Comparison of ENCODE assay signal across 9 cellular contexts in the genomic region with DNA sequence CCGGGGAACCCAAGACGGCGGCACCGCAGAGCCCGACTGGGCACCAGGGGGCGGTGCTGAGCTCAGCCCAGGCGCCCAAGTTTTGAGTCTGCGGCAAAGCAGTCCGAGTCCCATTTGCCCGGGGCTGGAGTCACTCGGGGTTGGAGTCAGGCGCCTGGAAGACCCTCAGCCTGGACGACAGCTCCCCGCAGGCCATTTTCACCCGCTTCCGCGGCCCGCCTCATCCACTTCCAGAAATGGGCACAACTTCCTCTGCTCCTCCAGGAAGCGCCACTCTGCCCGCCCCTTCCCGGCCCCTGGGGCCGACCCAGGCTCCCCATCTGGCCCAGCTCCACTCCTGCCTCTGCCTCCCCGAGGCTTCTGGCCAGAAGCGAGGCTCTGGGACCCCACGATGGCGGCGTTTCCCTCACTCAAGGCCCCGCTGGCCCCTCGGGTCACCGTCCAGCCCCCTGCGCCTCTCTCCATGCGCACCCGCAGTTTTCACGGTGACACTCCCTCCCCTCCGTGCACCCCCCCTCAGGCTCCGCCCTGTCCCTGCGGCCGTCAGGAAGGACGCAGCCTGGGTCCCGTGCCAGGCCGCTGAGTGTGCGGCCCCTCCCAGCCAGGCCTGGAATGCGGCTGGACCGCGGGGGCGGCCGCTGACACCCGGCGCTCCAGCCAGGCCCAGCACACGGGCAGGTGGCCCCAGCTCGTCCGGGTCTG. TPM values are rescaled to one million over a fixed set of nuclear protein-coding genes. Genes with fewer than 3 reads are reported as not detected.
A peak's percentile ranks its signal among the peaks of the same experiment; 100 is the strongest.
DNase-seq lines count a peak whose midpoint lies in the region; ATAC-seq and TF ChIP-seq lines count a peak whose summit lies in the region.
"Had no signal": no experiment of that assay in that cellular context is flagged by ENCODE, and none has a peak within 500 bp of the region (broad histone marks: within the 10 kb centered on the region; RNA-seq: fewer than 3 reads in every experiment).

No MANE protein-coding gene starts in this region.

- no peaks in the 10 kb centered on the region for H3K27me3 Mint-ChIP-seq in IgD-negative memory B cell
- no peaks in the 10 kb centered on the region for H3K27me3 Mint-ChIP-seq in activated T-helper 2 cell treated with anti-CD3 and anti-CD28 coated beads, Interferon-gamma antibody, Interleukin-2, Interleukin-4, amounts not matched to agents 10 μg/mL and 5 μg/mL and 100 μg/mL, durations not matched to agents 14 hours and 24 hours and 36 hours (ENCODE audit: low read depth)
- H3K27me3 Mint-ChIP-seq in naive thymus-derived CD4-positive, alpha-beta T cell = peaks cover 0 to 2% (median 0%) of the 10 kb centered on the region in 5 donors

- CTCF ChIA-PET in naive thymus-derived CD4-positive, alpha-beta T cell (lab: Charles Lee) = interaction anchor here (0.6 to 3.3 kb wide), 12 partner anchors 8 to 892 kb away, joined by 3 to 33 read pairs (median 4); a partner anchor contains a TSS

- ATAC-seq in GM19025 (IDR thresholded peaks at IDR 0.05; ENCODE audit: low read depth, unreplicated experiment) = peak; percentile 37
- ATAC-seq in naive thymus-derived CD4-positive, alpha-beta T cell = peak; percentile 66

- POLR2A ChIA-PET in naive thymus-derived CD4-positive, alpha-beta T cell (lab: Charles Lee) = interaction anchor here (0.5 to 7.3 kb wide), 18 partner anchors 9 to 190 kb away, joined by 3 to 60 read pairs (median 4); a partner anchor contains a TSS

- peaks cover 12 to 20% (median 17%) of the 10 kb centered on the region in 3 donors for H3K4me1 Mint-ChIP-seq in IgD-negative memory B cell
- H3K4me1 Mint-ChIP-seq in activated T-helper 2 cell treated with anti-CD3 and anti-CD28 coated beads, Interferon-gamma antibody, Interleukin-2, Interleukin-4, amounts not matched to agents 10 μg/mL and 5 μg/mL and 100 μg/mL, durations not matched to agents 14 hours and 24 hours and 36 hours (ENCODE audit: low read depth) = peaks cover 23% of the 10 kb centered on the region
- peaks cover 12 to 54% (median 40%) of the 10 kb centered on the region in 7 donors for H3K4me1 Mint-ChIP-seq in naive thymus-derived CD4-positive, alpha-beta T cell

- intact Hi-C loops in activated T-helper 2 cell treated with anti-CD3 and anti-CD28 coated beads, Interferon-gamma antibody, Interleukin-2, Interleukin-4, amounts not matched to agents 10 μg/mL and 5 μg/mL and 100 μg/mL, durations not matched to agents 14 hours and 24 hours and 36 hours (cut with micrococcal nuclease) = loop anchor here (1.0 kb wide), 1 partner anchor 45 kb away; no protein-coding TSS in a partner anchor
- intact Hi-C loops in naive thymus-derived CD4-positive, alpha-beta T cell (cut with micrococcal nuclease) = loop anchor here (1.0 to 10.0 kb wide), 9 partner anchors 12 to 1076 kb away; a partner anchor contains a TSS

- DNase-seq in AML-193 (lab: John Stamatoyannopoulos, UW) = peak; percentile 67 to 72
- DNase-seq in Peyer's patch = peak; percentile 83 to 98 (median 95)
- peak; percentile 70 for DNase-seq in activated T-helper 2 cell treated with anti-CD3 and anti-CD28 coated beads, Interferon-gamma antibody, Interleukin-2, Interleukin-4, amounts not matched to agents 10 μg/mL and 5 μg/mL and 100 μg/mL, durations not matched to agents 14 hours and 24 hours and 36 hours (ENCODE audit: low spot score)
- DNase-seq in fibroblast of lung (ENCODE audit: low read depth in 2 of 2) = peak; percentile 92
- peak; percentile 58 to 81 (median 67) for DNase-seq in naive thymus-derived CD4-positive, alpha-beta T cell
- DNase-seq in stimulated activated naive CD4-positive, alpha-beta T cell treated with Interleukin-2 at 50 U/mL for 16 hours (lab: John Stamatoyannopoulos, UW) = peak; percentile 72

- H3K27ac ChIP-seq in Peyer's patch (peak overlapping the region; percentile 95 to 99 (median 96)), fibroblast of lung (ENCODE audit: insufficient read depth, low read length) (peak overlapping the region; percentile 90)
- peak overlapping the region; percentile 90 for H3K27ac ChIP-seq in naive thymus-derived CD4-positive, alpha-beta T cell (ENCODE audit: low read depth, low read length)

- peak overlapping the region; percentile 84 to 88 (median 85) for H3K27ac Mint-ChIP-seq in IgD-negative memory B cell
- H3K27ac Mint-ChIP-seq in activated T-helper 2 cell treated with anti-CD3 and anti-CD28 coated beads, Interferon-gamma antibody, Interleukin-2, Interleukin-4, amounts not matched to agents 10 μg/mL and 5 μg/mL and 100 μg/mL, durations not matched to agents 14 hours and 24 hours and 36 hours = peak overlapping the region; percentile 80
- peak overlapping the region; percentile 93 to 100 (median 97) for H3K27ac Mint-ChIP-seq in naive thymus-derived CD4-positive, alpha-beta T cell

- H3K36me3 ChIP-seq in Peyer's patch (peaks cover 0 to 13% (median 0%) of the 10 kb centered on the region in 3 donors), fibroblast of lung (ENCODE audit: control insufficient read depth, insufficient read depth, low read length) (peaks cover 9% of the 10 kb centered on the region)
- H3K36me3 ChIP-seq in naive thymus-derived CD4-positive, alpha-beta T cell (ENCODE audit: control insufficient read depth in 2 of 3, insufficient read depth in 3 of 3, low read length in 3 of 3) = peaks cover 0 to 17% (median 7%) of the 10 kb centered on the region in 3 experiments

- H4K20me1 ChIP-seq in fibroblast of lung (ENCODE audit: control insufficient read depth, extremely low read depth, insufficient read depth, low read length) = no peaks in the 10 kb centered on the region

- H3K79me2 ChIP-seq in fibroblast of lung (ENCODE audit: control insufficient read depth, insufficient read depth, low read length) = peaks cover 31% of the 10 kb centered on the region

- peaks cover 3 to 42% (median 11%) of the 10 kb centered on the region in 4 donors for H3K4me1 ChIP-seq in Peyer's patch
- peaks cover 12% of the 10 kb centered on the region for H3K4me1 ChIP-seq in fibroblast of lung (ENCODE audit: control insufficient read depth, extremely low read depth, insufficient read depth, low read length)
- H3K4me1 ChIP-seq in naive thymus-derived CD4-positive, alpha-beta T cell (ENCODE audit: control insufficient read depth in 2 of 2, insufficient read depth in 2 of 2, low read length in 2 of 2) = peaks cover 10 to 15% of the 10 kb centered on the region in 2 donors

- peak overlapping the region; percentile 52 to 71 (median 60) for H3K4me3 ChIP-seq in Peyer's patch
- peak overlapping the region; percentile 22 to 73 (median 50) for H3K4me3 ChIP-seq in fibroblast of lung (replicated peaks in 1 of 4; ENCODE audit: control extremely low read depth in 1 of 4, insufficient read depth in 1 of 4, low read depth in 3 of 4, low read length in 4 of 4)
- peak overlapping the region; percentile 79 for H3K4me3 ChIP-seq in naive thymus-derived CD4-positive, alpha-beta T cell (ENCODE audit: low read length)

- no peak overlapping the region for H2AFZ ChIP-seq in fibroblast of lung (ENCODE audit: low read length)

- H3K27me3 ChIP-seq in Peyer's patch (no peaks in the 10 kb centered on the region), fibroblast of lung (ENCODE audit: control insufficient read depth, insufficient read depth, low read length) (no peaks in the 10 kb centered on the region)
- H3K27me3 ChIP-seq in naive thymus-derived CD4-positive, alpha-beta T cell (ENCODE audit: control insufficient read depth in 2 of 2, insufficient read depth in 2 of 2, low read length in 2 of 2) = no peaks in the 10 kb centered on the region

- peak; percentile 94 to 97 for TF ChIP-seq POLR2A in Peyer's patch (IDR thresholded peaks at IDR 0.05)

- peak overlapping the region; percentile 72 for H3K4me2 ChIP-seq in fibroblast of lung (ENCODE audit: extremely low read depth, insufficient read depth, low read length)

- peak; percentile 95 to 97 (median 96) for TF ChIP-seq CTCF in Peyer's patch (IDR thresholded peaks at IDR 0.05)
- TF ChIP-seq CTCF in fibroblast of lung (conservative IDR thresholded peaks at IDR 0.05 in 1 of 2, IDR thresholded peaks at IDR 0.05 in 1 of 2; ENCODE audit: low read depth in 1 of 2, low read length in 2 of 2) = peak; percentile 93 to 97

- H3K9ac ChIP-seq in fibroblast of lung (ENCODE audit: insufficient read depth, low read length) = peak overlapping the region; percentile 74

- H3K36me3 Mint-ChIP-seq in IgD-negative memory B cell = no peaks in the 10 kb centered on the region
- peaks cover 16% of the 10 kb centered on the region for H3K36me3 Mint-ChIP-seq in activated T-helper 2 cell treated with anti-CD3 and anti-CD28 coated beads, Interferon-gamma antibody, Interleukin-2, Interleukin-4, amounts not matched to agents 10 μg/mL and 5 μg/mL and 100 μg/mL, durations not matched to agents 14 hours and 24 hours and 36 hours (ENCODE audit: low read depth)
- peaks cover 0 to 7% (median 4%) of the 10 kb centered on the region in 5 donors for H3K36me3 Mint-ChIP-seq in naive thymus-derived CD4-positive, alpha-beta T cell

- H3K4me3 Mint-ChIP-seq in IgD-negative memory B cell = peak overlapping the region; percentile 80 to 91 (median 89)
- peak overlapping the region; percentile 77 for H3K4me3 Mint-ChIP-seq in activated T-helper 2 cell treated with anti-CD3 and anti-CD28 coated beads, Interferon-gamma antibody, Interleukin-2, Interleukin-4, amounts not matched to agents 10 μg/mL and 5 μg/mL and 100 μg/mL, durations not matched to agents 14 hours and 24 hours and 36 hours (ENCODE audit: low read depth)
- peak overlapping the region; percentile 84 to 94 (median 91) for H3K4me3 Mint-ChIP-seq in naive thymus-derived CD4-positive, alpha-beta T cell

- no peaks in the 10 kb centered on the region for H3K9me3 Mint-ChIP-seq in IgD-negative memory B cell
- H3K9me3 Mint-ChIP-seq in activated T-helper 2 cell treated with anti-CD3 and anti-CD28 coated beads, Interferon-gamma antibody, Interleukin-2, Interleukin-4, amounts not matched to agents 10 μg/mL and 5 μg/mL and 100 μg/mL, durations not matched to agents 14 hours and 24 hours and 36 hours = no peaks in the 10 kb centered on the region
- H3K9me3 Mint-ChIP-seq in naive thymus-derived CD4-positive, alpha-beta T cell = peaks cover 0 to 5% (median 0%) of the 10 kb centered on the region in 11 donors

- H3K9me3 ChIP-seq in Peyer's patch (no peaks in the 10 kb centered on the region), fibroblast of lung (ENCODE audit: control insufficient read depth, insufficient read depth, low read depth, low read length) (no peaks in the 10 kb centered on the region)
- no peaks in the 10 kb centered on the region for H3K9me3 ChIP-seq in naive thymus-derived CD4-positive, alpha-beta T cell (ENCODE audit: control insufficient read depth in 2 of 3, low read length in 3 of 3)

RNA-seq across cellular contexts. Expression of a gene that starts 4.9 kb away (rescaled TPM):
- 13.2 TPM for polyA plus RNA-seq in IgD-negative memory B cell
- 10 to 100 TPM in 2 of 4 donors, 1 to 10 TPM in 2; 4.1 to 18.2 (median 11.6) TPM for total RNA-seq in Peyer's patch
- 17.5 and 18.1 TPM in 2 replicates for total RNA-seq in activated T-helper 2 cell treated with anti-CD3 and anti-CD28 coated beads, Interferon-gamma antibody, Interleukin-2, Interleukin-4, amounts not matched to agents 10 μg/mL and 5 μg/mL and 100 μg/mL, durations not matched to agents 14 hours and 24 hours and 36 hours
- total RNA-seq in fibroblast of lung = 19.2 and 27.2 TPM in 2 replicates
- 7.2 and 12.7 TPM in 2 replicates for polyA plus RNA-seq in fibroblast of lung
- 10.2 and 18.3 TPM in 2 replicates for polyA plus RNA-seq in fibroblast of lung (2012)
- 3.7 and 7.2 TPM in 2 replicates for polyA minus RNA-seq in fibroblast of lung (ENCODE audit: low replicate concordance)
- total RNA-seq in naive thymus-derived CD4-positive, alpha-beta T cell = 10 to 100 TPM in 4 of 5 experiments, 1 to 10 TPM in 1; 8.1 to 30.9 (median 13.5) TPM
- polyA plus RNA-seq in naive thymus-derived CD4-positive, alpha-beta T cell = 1 to 10 TPM; 3.3 to 6.9 TPM

RNA-seq across cellular contexts. Expression of a gene that starts 7.7 kb away (rescaled TPM):
- polyA plus RNA-seq in IgD-negative memory B cell = 0.21 TPM
- total RNA-seq in Peyer's patch = 1 to 10 TPM; 1.4 to 7.4 (median 3.0) TPM
- 0.83 and 0.87 TPM in 2 replicates for total RNA-seq in activated T-helper 2 cell treated with anti-CD3 and anti-CD28 coated beads, Interferon-gamma antibody, Interleukin-2, Interleukin-4, amounts not matched to agents 10 μg/mL and 5 μg/mL and 100 μg/mL, durations not matched to agents 14 hours and 24 hours and 36 hours
- 3.1 and 3.6 TPM in 2 replicates for total RNA-seq in fibroblast of lung
- polyA plus RNA-seq in fibroblast of lung = 0.84 and 0.91 TPM in 2 replicates
- polyA plus RNA-seq in fibroblast of lung (2012) = 1.5 and 1.9 TPM in 2 replicates
- polyA minus RNA-seq in fibroblast of lung (ENCODE audit: low replicate concordance) = 0.94 and 2.0 TPM in 2 replicates
- 1 to 10 TPM in 4 of 5 experiments, under 1 TPM in 1; 0.85 to 4.0 (median 2.6) TPM for total RNA-seq in naive thymus-derived CD4-positive, alpha-beta T cell
- under 1 TPM; 0.14 to 0.60 TPM for polyA plus RNA-seq in naive thymus-derived CD4-positive, alpha-beta T cell

RNA-seq across cellular contexts. Expression of a gene that starts 23.2 kb away (rescaled TPM):
- 29.2 TPM for polyA plus RNA-seq in IgD-negative memory B cell
- 10 to 100 TPM in 3 of 4 donors, 1 to 10 TPM in 1; 9.1 to 22.4 (median 15.2) TPM for total RNA-seq in Peyer's patch
- total RNA-seq in activated T-helper 2 cell treated with anti-CD3 and anti-CD28 coated beads, Interferon-gamma antibody, Interleukin-2, Interleukin-4, amounts not matched to agents 10 μg/mL and 5 μg/mL and 100 μg/mL, durations not matched to agents 14 hours and 24 hours and 36 hours = 12.5 and 13.1 TPM in 2 replicates
- 22.3 and 23.6 TPM in 2 replicates for total RNA-seq in fibroblast of lung
- 15.1 and 24.8 TPM in 2 replicates for polyA plus RNA-seq in fibroblast of lung
- 16.5 and 21.9 TPM in 2 replicates for polyA plus RNA-seq in fibroblast of lung (2012)
- polyA minus RNA-seq in fibroblast of lung (ENCODE audit: low replicate concordance) = 15.4 and 44.3 TPM in 2 replicates
- total RNA-seq in naive thymus-derived CD4-positive, alpha-beta T cell = 10 to 100 TPM; 15.2 to 44.1 (median 17.8) TPM
- 1 to 10 TPM; 2.7 to 4.4 TPM for polyA plus RNA-seq in naive thymus-derived CD4-positive, alpha-beta T cell

RNA-seq across cellular contexts. Expression of a gene that starts 30.9 kb away (rescaled TPM):
- polyA plus RNA-seq in IgD-negative memory B cell (0.11 TPM), fibroblast of lung (0.05 and 0.07 TPM in 2 replicates)
- total RNA-seq in Peyer's patch (not detected), fibroblast of lung (0.17 and 0.26 TPM in 2 replicates)
- 0.07 TPM in 1 of 2 replicates, not detected in the other for total RNA-seq in activated T-helper 2 cell treated with anti-CD3 and anti-CD28 coated beads, Interferon-gamma antibody, Interleukin-2, Interleukin-4, amounts not matched to agents 10 μg/mL and 5 μg/mL and 100 μg/mL, durations not matched to agents 14 hours and 24 hours and 36 hours
- polyA plus RNA-seq in fibroblast of lung (2012) = 0.13 and 0.15 TPM in 2 replicates
- 0.22 TPM in 1 of 2 replicates, not detected in the other for polyA minus RNA-seq in fibroblast of lung (ENCODE audit: low replicate concordance)
- under 1 TPM in 2 of 5 experiments, not detected in 3; 0.12 to 0.24 TPM for total RNA-seq in naive thymus-derived CD4-positive, alpha-beta T cell
- not detected for polyA plus RNA-seq in naive thymus-derived CD4-positive, alpha-beta T cell
- total RNA-seq: T-helper 1 cell treated with Interleukin-12 subunit alpha and Interleukin-12 subunit beta and Interleukin-4 antibody, amounts not matched to agents 30 ng/mL and 1 ng/mL, for 36 hours had no signal

RNA-seq across cellular contexts. Expression of a gene that starts 44.6 kb away (rescaled TPM):
- polyA plus RNA-seq in IgD-negative memory B cell = 35.9 TPM
- total RNA-seq in Peyer's patch = 100 to 1,000 TPM; 148 to 277 (median 218) TPM
- 10.4 and 11.3 TPM in 2 replicates for total RNA-seq in activated T-helper 2 cell treated with anti-CD3 and anti-CD28 coated beads, Interferon-gamma antibody, Interleukin-2, Interleukin-4, amounts not matched to agents 10 μg/mL and 5 μg/mL and 100 μg/mL, durations not matched to agents 14 hours and 24 hours and 36 hours
- 105 and 145 TPM in 2 replicates for total RNA-seq in fibroblast of lung
- 40.0 and 50.8 TPM in 2 replicates for polyA plus RNA-seq in fibroblast of lung
- polyA plus RNA-seq in fibroblast of lung (2012) = 75.5 and 101 TPM in 2 replicates
- 127 and 144 TPM in 2 replicates for polyA minus RNA-seq in fibroblast of lung (ENCODE audit: low replicate concordance)
- total RNA-seq in naive thymus-derived CD4-positive, alpha-beta T cell = 10 to 100 TPM; 11.0 to 42.2 (median 13.3) TPM
- 10 to 100 TPM; 27.6 TPM for polyA plus RNA-seq in naive thymus-derived CD4-positive, alpha-beta T cell

Comparison
In these comparisons a context has a peak if more than half of its experiments do, and no peak if none do; other contexts are left out.
1. Peak in every context shown above with its lines: DNase-seq, ATAC-seq, H3K4me3 ChIP-seq and H3K27ac ChIP-seq.